In genomic region chr9:114069476-114070187, GRCh38 we compare ENCODE assay signal across 1 cellular context.
TF ChIP-seq lines count a peak whose summit lies in the region.

No MANE protein-coding gene starts in this region.

TF ChIP-seq in H1, 55 proteins besides CTCF, POLR2A, EP300 and RAD21 (continued from another document):
- TF ChIP-seq CBX8 (IDR thresholded peaks at IDR 0.05; ENCODE audit: borderline replicate concordance, low read depth, low read length) = no peak
- no peak for TF ChIP-seq JUND (IDR thresholded peaks at IDR 0.05; ENCODE audit: low read length)
- TF ChIP-seq CHD1 (IDR thresholded peaks at IDR 0.05; ENCODE audit: low read depth, low read length) = no peak
- no peak for TF ChIP-seq ZNF274 (IDR thresholded peaks at IDR 0.05; ENCODE audit: borderline replicate concordance, extremely low read depth, low read length)
- no peak for TF ChIP-seq NANOG (IDR thresholded peaks at IDR 0.05; ENCODE audit: insufficient read depth, low read depth, low read length, poor library complexity, severe bottlenecking)
- TF ChIP-seq BACH1 (IDR thresholded peaks at IDR 0.05; ENCODE audit: low read length) = no peak
- TF ChIP-seq CBX5 (IDR thresholded peaks at IDR 0.05; ENCODE audit: low read depth, low read length) = no peak
- TF ChIP-seq CEBPB (IDR thresholded peaks at IDR 0.05; ENCODE audit: low read depth, low read length) = no peak
- TF ChIP-seq NRF1 (IDR thresholded peaks at IDR 0.05; ENCODE audit: low read depth, low read length) = no peak
- TF ChIP-seq SP1 (IDR thresholded peaks at IDR 0.05; ENCODE audit: low read depth, low read length) = no peak
